ENCODE assay signal across 9 cellular contexts in the genomic region with DNA sequence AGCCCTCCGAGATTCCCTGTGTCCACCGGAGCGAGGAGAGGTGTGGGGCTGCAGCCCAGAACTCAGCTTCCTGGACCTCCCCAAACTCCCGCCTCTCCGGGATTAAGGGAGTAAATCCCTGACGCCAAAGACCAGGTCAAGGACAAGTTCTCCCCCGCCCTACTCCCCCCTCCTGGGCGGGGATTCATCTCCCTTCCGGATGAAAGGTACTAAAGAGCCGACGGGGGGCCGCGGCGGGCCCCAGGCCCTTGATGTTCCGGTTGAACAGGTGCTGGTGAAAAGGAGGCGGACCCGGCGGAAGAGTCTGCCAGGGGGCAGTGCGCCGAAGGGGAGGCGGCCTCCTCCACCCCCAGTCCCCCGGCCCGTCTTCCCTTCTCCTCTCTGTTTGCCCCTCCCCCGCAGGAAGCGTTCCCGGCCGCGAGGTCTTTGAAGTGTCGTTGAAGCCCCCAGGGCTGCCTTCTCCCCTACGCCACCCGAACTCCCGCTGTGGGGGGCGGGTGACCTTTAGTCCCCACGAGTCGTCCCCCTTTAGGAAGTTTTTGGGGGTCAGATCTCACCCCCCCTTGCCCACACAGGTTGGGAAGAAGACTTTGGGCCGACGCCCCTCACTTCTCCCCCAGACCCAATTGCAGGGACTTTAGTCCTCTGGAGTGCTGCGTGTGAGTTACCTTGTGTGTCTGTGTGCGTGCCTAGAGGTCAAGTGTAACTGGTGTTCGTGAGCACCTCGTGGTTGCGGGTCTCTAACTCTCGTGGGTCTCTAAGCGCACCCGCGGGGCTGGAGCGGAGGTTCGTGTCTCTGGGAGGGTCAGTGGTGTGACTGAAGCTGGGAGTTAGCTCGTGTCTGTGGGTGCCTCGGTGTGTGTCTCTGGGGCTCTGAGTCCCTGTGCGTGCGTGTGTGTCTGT. TPM values are rescaled to one million over a fixed set of nuclear protein-coding genes. Genes with fewer than 3 reads are reported as not detected.
DNase-seq lines count a peak whose midpoint lies in the region; ATAC-seq and TF ChIP-seq lines count a peak whose summit lies in the region.
"Had no signal": no experiment of that assay in that cellular context is flagged by ENCODE, and none has a peak within 500 bp of the region (broad histone marks: within the 10 kb centered on the region; RNA-seq: fewer than 3 reads in every experiment).

No MANE protein-coding gene starts in this region.

- H3K4me1 ChIP-seq in cardiac muscle cell (ENCODE audit: low read depth) = peaks cover 4% of the 10 kb centered on the region
- H3K4me1 ChIP-seq in uterus = peaks cover 0 to 6% of the 10 kb centered on the region in 2 donors
- H3K4me1 ChIP-seq: foreskin keratinocyte had no signal

- H3K4me3 ChIP-seq in GM06990 (replicated peaks; ENCODE audit: low read depth, low read length) (peak overlapping the region; percentile 75), cardiac muscle cell (peak overlapping the region; percentile 95), uterus (peak overlapping the region; percentile 84 to 93)

- H3K27me3 ChIP-seq in GM06990 (replicated peaks; ENCODE audit: control insufficient read depth, insufficient read depth, low read length) (no peaks in the 10 kb centered on the region), cardiac muscle cell (peaks cover 28% of the 10 kb centered on the region), uterus (no peaks in the 10 kb centered on the region)
- H3K27me3 ChIP-seq: foreskin keratinocyte had no signal

- H3K9me3 ChIP-seq in cardiac muscle cell (ENCODE audit: low read depth) = no peaks in the 10 kb centered on the region
- no peaks in the 10 kb centered on the region for H3K9me3 ChIP-seq in uterus

- H3K36me3 ChIP-seq in GM06990 (ENCODE audit: control insufficient read depth, insufficient read depth, low read length) = peaks cover under 1% of the 10 kb centered on the region
- no peaks in the 10 kb centered on the region for H3K36me3 ChIP-seq in cardiac muscle cell
- no peaks in the 10 kb centered on the region for H3K36me3 ChIP-seq in uterus

- H3K27me3 Mint-ChIP-seq in activated naive CD4-positive, alpha-beta T cell treated with anti-CD3 and anti-CD28 coated beads, Interleukin-2, amount 50 U/mL, for 24 hours = no peaks in the 10 kb centered on the region

- peak overlapping the region; percentile 100 for H3K27ac Mint-ChIP-seq in activated naive CD4-positive, alpha-beta T cell treated with anti-CD3 and anti-CD28 coated beads, Interleukin-2, amount 50 U/mL, for 24 hours

- intact Hi-C loops in posterior vena cava (cut with DNase I) (loop anchor here in 1 of 2 donors (2.0 kb wide), 1 partner anchor 25 kb away; no protein-coding TSS in a partner anchor), uterus (cut with DNase I; ENCODE audit: low total_unique reads) (no loop called here)

- no peak for TF ChIP-seq CTCF in GM06990 (IDR thresholded peaks at IDR 0.05; ENCODE audit: insufficient read depth, low read length, poor library complexity, severe bottlenecking)
- no peak for TF ChIP-seq CTCF in cardiac muscle cell (IDR thresholded peaks at IDR 0.05; ENCODE audit: low read depth, low read length)
- TF ChIP-seq CTCF in uterus (IDR thresholded peaks at IDR 0.05) = no peak

- H3K9me3 Mint-ChIP-seq in activated naive CD4-positive, alpha-beta T cell treated with anti-CD3 and anti-CD28 coated beads, Interleukin-2, amount 50 U/mL, for 24 hours = no peaks in the 10 kb centered on the region

- H3K4me1 Mint-ChIP-seq in activated naive CD4-positive, alpha-beta T cell treated with anti-CD3 and anti-CD28 coated beads, Interleukin-2, amount 50 U/mL, for 24 hours = peaks cover 42% of the 10 kb centered on the region

- peak in 1 of 2 donors; percentile 25 for TF ChIP-seq POLR2A in uterus (IDR thresholded peaks at IDR 0.05)

- no peak for ATAC-seq in HG02623 (IDR thresholded peaks at IDR 0.05; ENCODE audit: unreplicated experiment)

- H3K27ac ChIP-seq in cardiac muscle cell = peak overlapping the region; percentile 87
- peak overlapping the region; percentile 94 to 95 for H3K27ac ChIP-seq in uterus

- peaks cover 11% of the 10 kb centered on the region for H3K36me3 Mint-ChIP-seq in activated naive CD4-positive, alpha-beta T cell treated with anti-CD3 and anti-CD28 coated beads, Interleukin-2, amount 50 U/mL, for 24 hours

- H3K4me3 Mint-ChIP-seq in activated naive CD4-positive, alpha-beta T cell treated with anti-CD3 and anti-CD28 coated beads, Interleukin-2, amount 50 U/mL, for 24 hours = peak overlapping the region; percentile 97

- peak; percentile 90 for DNase-seq in GM06990 (ENCODE audit: extremely low read depth, insufficient read length)
- DNase-seq in M059J (ENCODE audit: low read depth) = peak; percentile 82
- DNase-seq in SHP77 treated with DMSO at 0.1 percent for 48 hours (lab: John Stamatoyannopoulos, UW) = peak; percentile 97
- peak; percentile 52 to 87 for DNase-seq in cardiac muscle cell (ENCODE audit: low read depth in 1 of 2, low spot score in 1 of 2)
- DNase-seq in posterior vena cava (ENCODE audit: low spot score) = peak; percentile 91
- DNase-seq in uterus = peak; percentile 79 to 80

RNA-seq across cellular contexts. Expression of a gene that starts 1.1 kb away (rescaled TPM):
- total RNA-seq in M059J (2014; rRNA removed; shearing (Covaris generic)) = 9.7 and 17.0 TPM in 2 replicates
- total RNA-seq in cardiac muscle cell (48.4 and 75.8 TPM in 2 replicates), posterior vena cava (10 to 100 TPM; 79.7 to 82.4 TPM), uterus (100 to 1,000 TPM in 1 of 4 donors, 10 to 100 TPM in 3; 32.3 to 218 (median 60.3) TPM)
- 10.5 and 17.4 TPM in 2 replicates for polyA plus RNA-seq in cardiac muscle cell

RNA-seq across cellular contexts. Expression of a gene that starts 26.1 kb away (rescaled TPM):
- total RNA-seq in M059J (2014; rRNA removed; shearing (Covaris generic)) = 4.7 and 5.9 TPM in 2 replicates
- 4.9 and 7.4 TPM in 2 replicates for total RNA-seq in cardiac muscle cell
- 20.6 and 29.7 TPM in 2 replicates for polyA plus RNA-seq in cardiac muscle cell
- total RNA-seq in posterior vena cava = 10 to 100 TPM; 24.7 to 27.4 TPM
- 10 to 100 TPM in 1 of 4 donors, 1 to 10 TPM in 2, under 1 TPM in 1; 0.26 to 22.0 (median 2.9) TPM for total RNA-seq in uterus

RNA-seq across cellular contexts. Expression of a gene that starts 29.2 kb away (rescaled TPM):
- 1.8 and 4.7 TPM in 2 replicates for total RNA-seq in M059J (2014; rRNA removed; shearing (Covaris generic))
- total RNA-seq in cardiac muscle cell (13.4 and 13.9 TPM in 2 replicates), posterior vena cava (1 to 10 TPM; 1.6 to 2.6 TPM), uterus (1 to 10 TPM in 2 of 4 donors, under 1 TPM in 1, not detected in 1; under 0.01 to 1.1 (median 1.0) TPM)
- polyA plus RNA-seq in cardiac muscle cell = 1.9 and 2.0 TPM in 2 replicates

RNA-seq across cellular contexts. Expression of a gene that starts 44.1 kb away (rescaled TPM):
- 3.2 and 5.0 TPM in 2 replicates for total RNA-seq in M059J (2014; rRNA removed; shearing (Covaris generic))
- total RNA-seq in cardiac muscle cell (14.4 and 21.7 TPM in 2 replicates), posterior vena cava (10 to 100 TPM; 51.3 to 53.9 TPM), uterus (10 to 100 TPM in 2 of 4 donors, 1 to 10 TPM in 2; 5.5 to 81.8 (median 16.2) TPM)
- polyA plus RNA-seq in cardiac muscle cell = 10.7 and 12.2 TPM in 2 replicates

RNA-seq across cellular contexts. Expression of a gene that starts 48.5 kb away (rescaled TPM):
- 410 and 440 TPM in 2 replicates for total RNA-seq in M059J (2014; rRNA removed; shearing (Covaris generic))
- 166 and 188 TPM in 2 replicates for total RNA-seq in cardiac muscle cell
- polyA plus RNA-seq in cardiac muscle cell = 333 and 379 TPM in 2 replicates
- 100 to 1,000 TPM; 133 to 137 TPM for total RNA-seq in posterior vena cava
- 100 to 1,000 TPM in 2 of 4 donors, 10 to 100 TPM in 2; 91.6 to 285 (median 101) TPM for total RNA-seq in uterus
